In the genomic region with DNA sequence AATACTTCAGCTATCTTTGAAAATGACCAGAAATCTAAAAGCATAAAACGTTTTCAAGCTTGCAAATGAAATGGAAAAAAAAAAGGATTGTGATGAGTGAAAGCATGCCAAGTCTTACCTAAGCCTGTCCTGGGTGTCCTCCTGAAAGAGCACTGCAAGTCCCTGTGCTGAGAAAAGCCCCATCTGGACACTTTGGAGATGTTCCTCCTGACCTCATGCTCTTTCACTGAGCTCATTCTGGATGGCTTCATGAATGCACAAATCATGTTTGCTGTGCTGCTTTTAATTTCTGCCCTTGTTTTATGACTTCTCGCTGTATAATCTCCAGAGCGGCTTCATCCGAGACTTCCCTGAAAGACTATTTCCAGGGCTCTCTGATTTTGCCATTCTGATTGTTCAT, we compare ENCODE assay signal across 25 cellular contexts.
"Had no signal": no experiment of that assay in that cellular context is flagged by ENCODE, and none has a peak within 500 bp of the region (broad histone marks: within the 10 kb centered on the region; RNA-seq: fewer than 3 reads in every experiment).

No MANE protein-coding gene starts in this region.

- H3K27ac ChIP-seq: breast epithelium, KMS-11 had no signal

- ATAC-seq: activated CD8-positive, alpha-beta memory T cell treated with anti-CD3 and anti-CD28 coated beads, Interleukin-2, amount 10 ng/mL, durations not matched to agents 7 days and 5 days; T-cell had no signal

- H3K27ac Mint-ChIP-seq: activated B cell treated with CpG ODN at 0.5 μM for 24 hours; activated CD4-positive, alpha-beta T cell treated with anti-CD3 and anti-CD28 coated beads, Interleukin-2, amount 10 ng/mL, durations not matched to agents 24 days and 14 days; activated CD8-positive, alpha-beta memory T cell treated with anti-CD3 and anti-CD28 coated beads, Interleukin-2, amount 10 ng/mL, durations not matched to agents 7 days and 5 days; activated naive CD4-positive, alpha-beta T cell treated with anti-CD3 and anti-CD28 coated beads, Interleukin-2, amount 50 U/mL, for 24 hours; activated T-cell treated with anti-CD3 and anti-CD28 coated beads, Interleukin-2, amount 50 U/mL, for 24 hours; activated T-helper 1 cell treated with anti-CD3 and anti-CD28 coated beads, Interleukin-12 subunit alpha, Interleukin-12 subunit beta, Interleukin-2, Interleukin-4 antibody, amounts not matched to agents 30 ng/mL and 10 ng/mL and 1 ng/mL, durations not matched to agents 14 hours and 24 hours and 36 hours; IgD-negative memory B cell; T-cell had no signal

- H3K9me3 Mint-ChIP-seq: activated B cell treated with CpG ODN at 0.5 μM for 24 hours; activated CD4-positive, alpha-beta T cell treated with anti-CD3 and anti-CD28 coated beads, Interleukin-2, amount 10 ng/mL, durations not matched to agents 24 days and 14 days; activated naive CD4-positive, alpha-beta T cell treated with anti-CD3 and anti-CD28 coated beads, Interleukin-2, amount 50 U/mL, for 24 hours; activated T-cell treated with anti-CD3 and anti-CD28 coated beads, Interleukin-2, amount 50 U/mL, for 24 hours; activated T-helper 1 cell treated with anti-CD3 and anti-CD28 coated beads, Interleukin-12 subunit alpha, Interleukin-12 subunit beta, Interleukin-2, Interleukin-4 antibody, amounts not matched to agents 30 ng/mL and 10 ng/mL and 1 ng/mL, durations not matched to agents 14 hours and 24 hours and 36 hours had no signal

- H3K4me2 ChIP-seq: KMS-11 had no signal

- H3K9ac ChIP-seq: KMS-11 had no signal

- H3K36me3 ChIP-seq: breast epithelium had no signal

- H3K4me1 ChIP-seq: breast epithelium had no signal

- H3K27me3 ChIP-seq: breast epithelium had no signal

- DNase-seq: activated B cell treated with CpG ODN at 0.5 μM for 24 hours; activated CD4-positive, alpha-beta T cell treated with anti-CD3 and anti-CD28 coated beads for 1 hour; activated CD4-positive, alpha-beta T cell treated with anti-CD3 and anti-CD28 coated beads, Interleukin-2, amount 10 ng/mL, durations not matched to agents 24 days and 14 days; activated CD4-positive, alpha-beta T cell treated with anti-CD3 and anti-CD28 coated beads, Interleukin-2, amount 50 U/mL, for 48 hours; activated CD8-positive, alpha-beta memory T cell treated with anti-CD3 and anti-CD28 coated beads, Interleukin-2, amount 10 ng/mL, durations not matched to agents 7 days and 5 days; activated effector memory CD4-positive, alpha-beta T cell treated with Interleukin-2 at 50 U/mL for 16 hours; activated naive CD4-positive, alpha-beta T cell; activated T-cell treated with anti-CD3 and anti-CD28 coated beads, Interleukin-2, amount 50 U/mL, for 24 hours; aorta; NCI-H1092; NCI-H1417; NCI-H2029; NCI-H2107; NCI-H226; NCI-H510A treated with DMSO at 0.1 percent for 48 hours; NCI-H69; SIG-M5; T-cell; T-helper 2 cell; T1000 had no signal

- H3K4me3 ChIP-seq: breast epithelium had no signal

- H3K9me3 ChIP-seq: breast epithelium had no signal

- H3K4me3 Mint-ChIP-seq: activated B cell treated with CpG ODN at 0.5 μM for 24 hours; activated CD4-positive, alpha-beta T cell treated with anti-CD3 and anti-CD28 coated beads, Interleukin-2, amount 10 ng/mL, durations not matched to agents 24 days and 14 days; activated CD8-positive, alpha-beta memory T cell treated with anti-CD3 and anti-CD28 coated beads, Interleukin-2, amount 10 ng/mL, durations not matched to agents 7 days and 5 days; activated naive CD4-positive, alpha-beta T cell treated with anti-CD3 and anti-CD28 coated beads, Interleukin-2, amount 50 U/mL, for 24 hours; activated T-cell treated with anti-CD3 and anti-CD28 coated beads, Interleukin-2, amount 50 U/mL, for 24 hours; activated T-helper 1 cell treated with anti-CD3 and anti-CD28 coated beads, Interleukin-12 subunit alpha, Interleukin-12 subunit beta, Interleukin-2, Interleukin-4 antibody, amounts not matched to agents 30 ng/mL and 10 ng/mL and 1 ng/mL, durations not matched to agents 14 hours and 24 hours and 36 hours; IgD-negative memory B cell; T-cell had no signal

- H3K36me3 Mint-ChIP-seq: activated CD8-positive, alpha-beta memory T cell treated with anti-CD3 and anti-CD28 coated beads, Interleukin-2, amount 10 ng/mL, durations not matched to agents 7 days and 5 days; activated naive CD4-positive, alpha-beta T cell treated with anti-CD3 and anti-CD28 coated beads, Interleukin-2, amount 50 U/mL, for 24 hours; T-cell had no signal

- H3K4me1 Mint-ChIP-seq: activated B cell treated with CpG ODN at 0.5 μM for 24 hours; activated CD4-positive, alpha-beta T cell treated with anti-CD3 and anti-CD28 coated beads, Interleukin-2, amount 10 ng/mL, durations not matched to agents 24 days and 14 days; activated CD8-positive, alpha-beta memory T cell treated with anti-CD3 and anti-CD28 coated beads, Interleukin-2, amount 10 ng/mL, durations not matched to agents 7 days and 5 days; activated naive CD4-positive, alpha-beta T cell treated with anti-CD3 and anti-CD28 coated beads, Interleukin-2, amount 50 U/mL, for 24 hours; IgD-negative memory B cell; T-cell had no signal
